15 cellular contexts compared by ENCODE assay signal in the genomic region with DNA sequence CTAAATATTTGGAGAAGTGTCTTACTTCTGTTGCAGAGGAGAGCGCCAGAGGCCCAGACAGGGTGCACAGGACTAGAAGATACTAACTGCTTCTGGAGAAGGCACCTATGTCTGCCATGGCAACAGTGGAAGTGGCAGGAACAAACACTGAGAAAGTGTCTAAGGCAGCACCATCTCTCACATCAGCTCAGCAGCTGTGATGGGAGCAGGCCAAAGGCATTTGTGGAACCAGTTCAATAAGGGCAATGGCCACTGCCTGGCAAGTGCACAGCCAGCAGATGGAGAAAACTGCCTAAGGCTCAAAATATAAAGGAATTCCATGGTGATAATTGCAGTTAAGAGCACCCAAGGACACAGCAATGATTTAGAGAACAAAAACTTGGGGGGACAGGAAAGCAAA.
DNase-seq lines count a peak whose midpoint lies in the region; ATAC-seq and TF ChIP-seq lines count a peak whose summit lies in the region.
"Had no signal": no experiment of that assay in that cellular context is flagged by ENCODE, and none has a peak within 500 bp of the region (broad histone marks: within the 10 kb centered on the region; RNA-seq: fewer than 3 reads in every experiment).

No MANE protein-coding gene starts in this region.

- no peak overlapping the region for H3K4me2 ChIP-seq in skeletal muscle satellite cell (ENCODE audit: low read length)
- H3K4me2 ChIP-seq: GM23338, KMS-11 had no signal

- no peak; the same call in 2 of the 3 replicates for ATAC-seq in SK-N-SH treated with all-trans-retinoic acid at 6 μM for 48 hours
- ATAC-seq in HG03342 (IDR thresholded peaks at IDR 0.05; ENCODE audit: unreplicated experiment), result no peak
- ATAC-seq in HG03432 (IDR thresholded peaks at IDR 0.05; ENCODE audit: unreplicated experiment), result no peak
- ATAC-seq: activated CD4-positive, alpha-beta T cell treated with anti-CD3 and anti-CD28 coated beads for 36 hours; GM23338 had no signal

- H3K4me3 ChIP-seq in skeletal muscle satellite cell (ENCODE audit: low read length), result no peak overlapping the region
- H3K4me3 ChIP-seq: GM23338, vagina had no signal

- H3K9me3 ChIP-seq in skeletal muscle satellite cell (replicated peaks; ENCODE audit: low read length), result no peaks in the 10 kb centered on the region
- H3K9me3 ChIP-seq: vagina had no signal

- peak in 2 of 3 experiments; percentile 11 to 74 for DNase-seq in NCI-H1417 (lab: John Stamatoyannopoulos, UW)
- DNase-seq in NCI-H1417 treated with DMSO at 0.1 percent for 48 hours (lab: John Stamatoyannopoulos, UW), result no peak
- DNase-seq in hippocampal formation (lab: John Stamatoyannopoulos, UW), result peak; percentile 33
- no peak for DNase-seq in NCI-H345 treated with DMSO at 0.1 percent for 48 hours (lab: John Stamatoyannopoulos, UW; ENCODE audit: unreplicated experiment)
- DNase-seq: activated CD4-positive, alpha-beta T cell treated with anti-CD3 and anti-CD28 coated beads for 36 hours; activated T-cell treated with anti-CD3 and anti-CD28 coated beads, Interleukin-2, amount 50 U/mL, for 24 hours; NCI-H1930; stimulated activated CD4-positive, alpha-beta T cell treated with anti-CD3 and anti-CD28 coated beads, Interleukin-4, amount 100 ng/mL, for 24 hours had no signal

- H3K36me3 ChIP-seq in skeletal muscle satellite cell (ENCODE audit: insufficient read depth, low read length), result no peaks in the 10 kb centered on the region
- H3K36me3 ChIP-seq: vagina had no signal

- no peaks in the 10 kb centered on the region for H3K27me3 ChIP-seq in skeletal muscle satellite cell (ENCODE audit: control insufficient read depth, insufficient read depth, low read length)
- H3K27me3 ChIP-seq: vagina had no signal

- peaks cover 34% of the 10 kb centered on the region for H3K4me1 ChIP-seq in skeletal muscle satellite cell (ENCODE audit: control insufficient read depth, insufficient read depth, low read length)

- H3K9ac ChIP-seq in skeletal muscle satellite cell (ENCODE audit: low read depth, low read length), result peak overlapping the region; percentile 14
- H3K9ac ChIP-seq: KMS-11 had no signal

TF ChIP-seq in SK-N-SH treated with all-trans-retinoic acid at 6 μM for 48 hours, 23 proteins besides CTCF, POLR2A, EP300 and RAD21:
- TF ChIP-seq TCF4 (CRISPR knock-in tag; IDR thresholded peaks at IDR 0.05; ENCODE audit: borderline replicate concordance) (peak; percentile 35; the same call in 1 of the 2 replicates), TOX (CRISPR knock-in tag; IDR thresholded peaks at IDR 0.05; ENCODE audit: borderline replicate concordance) (no peak)

Comparison
In these comparisons a context has a peak if more than half of its experiments do, and no peak if none do; other contexts are left out.
1. DNase-seq: peak in NCI-H1417 (2 of 3) and hippocampal formation (2 of 2); none in NCI-H1417 treated with DMSO at 0.1 percent for 48 hours (single experiment) and NCI-H345 treated with DMSO at 0.1 percent for 48 hours (single experiment).